In the genomic region with DNA sequence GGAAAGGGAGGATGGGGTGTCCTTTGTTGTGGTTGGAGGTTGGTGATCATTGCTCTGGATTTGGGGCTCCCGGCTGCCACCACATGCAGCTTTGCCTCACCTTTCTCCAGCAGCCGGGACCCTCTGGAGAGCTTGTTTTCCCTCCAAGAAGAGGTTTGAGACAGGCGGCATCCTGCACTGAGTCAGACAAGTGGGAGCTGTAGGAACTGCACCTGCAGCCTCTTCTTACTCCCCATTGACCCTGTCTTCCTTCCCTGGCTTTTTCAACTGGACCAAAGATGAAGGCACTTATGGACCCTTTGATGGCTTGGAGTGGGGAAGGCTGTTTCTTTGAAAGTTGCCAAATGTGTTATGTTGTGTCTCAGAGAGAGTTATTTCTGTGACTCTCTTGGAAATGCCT, we compare ENCODE assay signal across 24 cellular contexts.
"Had no signal": no experiment of that assay in that cellular context is flagged by ENCODE, and none has a peak within 500 bp of the region (broad histone marks: within the 10 kb centered on the region; RNA-seq: fewer than 3 reads in every experiment).

No MANE protein-coding gene starts in this region.

- H3K4me1 Mint-ChIP-seq: activated B cell treated with CpG ODN at 0.5 μM for 24 hours had no signal

- H3K9me3 Mint-ChIP-seq: activated B cell treated with CpG ODN at 0.5 μM for 24 hours; activated CD4-positive, alpha-beta memory T cell treated with anti-CD3 and anti-CD28 coated beads for 36 hours; activated CD4-positive, alpha-beta T cell treated with anti-CD3 and anti-CD28 coated beads, Interleukin-2, amount 10 ng/mL, durations not matched to agents 24 days and 14 days; activated naive CD8-positive, alpha-beta T cell treated with anti-CD3 and anti-CD28 coated beads, Interleukin-2, amount 10 ng/mL, durations not matched to agents 7 days and 5 days; activated T-cell treated with anti-CD3 and anti-CD28 coated beads, Interleukin-2, amount 50 U/mL, for 72 hours had no signal

- H3K4me3 ChIP-seq: adrenal gland, Peyer's patch had no signal

- H3K4me3 Mint-ChIP-seq: activated B cell treated with CpG ODN at 0.5 μM for 24 hours; activated CD4-positive, alpha-beta memory T cell treated with anti-CD3 and anti-CD28 coated beads for 36 hours; activated CD4-positive, alpha-beta T cell treated with anti-CD3 and anti-CD28 coated beads, Interleukin-2, amount 10 ng/mL, durations not matched to agents 24 days and 14 days; activated naive CD8-positive, alpha-beta T cell treated with anti-CD3 and anti-CD28 coated beads, Interleukin-2, amount 10 ng/mL, durations not matched to agents 7 days and 5 days; activated T-cell treated with anti-CD3 and anti-CD28 coated beads, Interleukin-2, amount 50 U/mL, for 72 hours; T-helper 17 cell had no signal

- H3K27ac Mint-ChIP-seq: activated B cell treated with CpG ODN at 0.5 μM for 24 hours; activated CD4-positive, alpha-beta T cell treated with anti-CD3 and anti-CD28 coated beads, Interleukin-2, amount 10 ng/mL, durations not matched to agents 24 days and 14 days; activated naive CD8-positive, alpha-beta T cell treated with anti-CD3 and anti-CD28 coated beads, Interleukin-2, amount 10 ng/mL, durations not matched to agents 7 days and 5 days; activated T-cell treated with anti-CD3 and anti-CD28 coated beads, Interleukin-2, amount 50 U/mL, for 72 hours; T-helper 17 cell had no signal

- DNase-seq: activated B cell treated with CpG ODN at 0.5 μM for 24 hours; activated CD4-positive, alpha-beta memory T cell treated with anti-CD3 and anti-CD28 coated beads for 36 hours; activated CD4-positive, alpha-beta T cell treated with anti-CD3 and anti-CD28 coated beads for 1 hour; activated CD4-positive, alpha-beta T cell treated with anti-CD3 and anti-CD28 coated beads, Interleukin-2, amount 10 ng/mL, durations not matched to agents 24 days and 14 days; activated CD8-positive, alpha-beta memory T cell treated with anti-CD3 and anti-CD28 coated beads for 24 hours; activated naive CD4-positive, alpha-beta T cell treated with anti-CD3 and anti-CD28 coated beads, Interleukin-2, amount 50 U/mL, for 16 hours; activated naive CD8-positive, alpha-beta T cell treated with anti-CD3 and anti-CD28 coated beads, Interleukin-2, amount 10 ng/mL, durations not matched to agents 7 days and 5 days; activated T-cell treated with anti-CD3 and anti-CD28 coated beads, Interleukin-2, amount 50 U/mL, for 72 hours; adrenal gland; caudate nucleus; Karpas-422; MM.1S; NCI-H1105; NCI-H1436; NCI-H1694 treated with DMSO at 0.1 percent for 48 hours; NCI-H2081; NCI-H510A treated with DMSO at 0.1 percent for 48 hours; NCI-H69; NK-92 treated with Interleukin-12 subunit alpha and Interleukin-12 subunit beta, amount 100 ng/mL, for 24 hours; OCI-M1; Peyer's patch; SIG-M5; T-helper 17 cell; T-helper 9 cell had no signal

- H3K27me3 ChIP-seq: adrenal gland, Peyer's patch had no signal

- H3K27me3 Mint-ChIP-seq: activated B cell treated with CpG ODN at 0.5 μM for 24 hours; activated CD4-positive, alpha-beta memory T cell treated with anti-CD3 and anti-CD28 coated beads for 36 hours; activated CD4-positive, alpha-beta T cell treated with anti-CD3 and anti-CD28 coated beads, Interleukin-2, amount 10 ng/mL, durations not matched to agents 24 days and 14 days; activated naive CD8-positive, alpha-beta T cell treated with anti-CD3 and anti-CD28 coated beads, Interleukin-2, amount 10 ng/mL, durations not matched to agents 7 days and 5 days; T-helper 17 cell had no signal

- ATAC-seq: activated T-cell treated with anti-CD3 and anti-CD28 coated beads, Interleukin-2, amount 50 U/mL, for 72 hours; T-helper 17 cell had no signal
